Comparison of ENCODE assay signal across 8 cellular contexts in the genomic region with DNA sequence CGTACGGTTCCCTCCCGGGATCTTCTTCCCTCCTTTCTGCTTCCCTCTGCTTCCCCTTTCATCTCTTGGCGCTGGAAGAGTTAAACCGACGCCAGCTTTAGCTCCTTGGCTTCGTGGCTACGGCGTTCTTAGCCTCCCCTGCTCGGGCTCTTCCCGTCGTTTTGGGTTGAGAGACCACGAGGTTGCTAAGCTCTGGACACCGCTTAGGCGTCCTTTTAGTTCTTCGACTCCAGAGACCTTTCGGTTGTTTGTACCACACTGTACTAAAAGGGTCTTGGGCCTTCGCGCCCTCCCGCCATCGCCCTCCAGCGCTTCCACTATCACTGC. TPM values are rescaled to one million over a fixed set of nuclear protein-coding genes. Genes with fewer than 3 reads are reported as not detected.
A peak's percentile ranks its signal among the peaks of the same experiment; 100 is the strongest.
DNase-seq lines count a peak whose midpoint lies in the region; ATAC-seq, FAIRE-seq and TF ChIP-seq lines count a peak whose summit lies in the region.

No MANE protein-coding gene starts in this region.

- H3K4me1 Mint-ChIP-seq in activated T-helper 2 cell treated with anti-CD3 and anti-CD28 coated beads, Interferon-gamma antibody, Interleukin-2, Interleukin-4, amounts not matched to agents 10 μg/mL and 5 μg/mL and 100 μg/mL, durations not matched to agents 14 hours and 24 hours and 36 hours (ENCODE audit: low read depth), result peaks cover 35% of the 10 kb centered on the region

- DNase-seq in AG20443 (ENCODE audit: low spot score) (peak; percentile 33), GM13976 (ENCODE audit: low spot score) (peak; percentile 37), Kasumi-1 (lab: John Stamatoyannopoulos, UW) (peak; percentile 61 to 65), heart left ventricle (peak in 2 of 5 donors; percentile 29 to 37), pancreas (peak in 1 of 6 donors; percentile 30), NK-92 (lab: John Stamatoyannopoulos, UW; ENCODE audit: unreplicated experiment) (no peak)
- DNase-seq in activated T-helper 2 cell treated with anti-CD3 and anti-CD28 coated beads, Interferon-gamma antibody, Interleukin-2, Interleukin-4, amounts not matched to agents 10 μg/mL and 5 μg/mL and 100 μg/mL, durations not matched to agents 14 hours and 24 hours and 36 hours (ENCODE audit: low spot score), result no peak

- peak overlapping the region; percentile 100 for H3K27ac Mint-ChIP-seq in activated T-helper 2 cell treated with anti-CD3 and anti-CD28 coated beads, Interferon-gamma antibody, Interleukin-2, Interleukin-4, amounts not matched to agents 10 μg/mL and 5 μg/mL and 100 μg/mL, durations not matched to agents 14 hours and 24 hours and 36 hours

- H3K36me3 ChIP-seq in heart left ventricle (peaks cover 0 to 40% (median 33%) of the 10 kb centered on the region in 9 donors), pancreas (peaks cover 0 to 2% (median 1%) of the 10 kb centered on the region in 3 donors)

- 0 to 1% (median 0%) methylated on average over 22 of the region's 22 CpGs for WGBS in heart left ventricle, 4 donors
- 0% methylated on average over 22 of the region's 22 CpGs for WGBS in pancreas, 2 donors

- H3K36me3 Mint-ChIP-seq in activated T-helper 2 cell treated with anti-CD3 and anti-CD28 coated beads, Interferon-gamma antibody, Interleukin-2, Interleukin-4, amounts not matched to agents 10 μg/mL and 5 μg/mL and 100 μg/mL, durations not matched to agents 14 hours and 24 hours and 36 hours (ENCODE audit: low read depth), result peaks cover 59% of the 10 kb centered on the region

- peak; percentile 6 to 40 (median 37) for ATAC-seq in heart left ventricle
- ATAC-seq in pancreas, result peak; percentile 28 to 58 (median 45)
- no peak for ATAC-seq in HG03565 (IDR thresholded peaks at IDR 0.05; ENCODE audit: unreplicated experiment)

- in situ Hi-C loops in GM13976 (cut with MboI; ENCODE audit: low sequenced_read_pairs, unreplicated experiment), result no loop called here

- no peak for TF ChIP-seq POLR2A in heart left ventricle (IDR thresholded peaks at IDR 0.05)

- H3K9me3 ChIP-seq in heart left ventricle, result no peaks in the 10 kb centered on the region
- no peaks in the 10 kb centered on the region for H3K9me3 ChIP-seq in pancreas

- peak overlapping the region; percentile 100 for H3K4me3 Mint-ChIP-seq in activated T-helper 2 cell treated with anti-CD3 and anti-CD28 coated beads, Interferon-gamma antibody, Interleukin-2, Interleukin-4, amounts not matched to agents 10 μg/mL and 5 μg/mL and 100 μg/mL, durations not matched to agents 14 hours and 24 hours and 36 hours (ENCODE audit: low read depth)

- H3K27me3 Mint-ChIP-seq in activated T-helper 2 cell treated with anti-CD3 and anti-CD28 coated beads, Interferon-gamma antibody, Interleukin-2, Interleukin-4, amounts not matched to agents 10 μg/mL and 5 μg/mL and 100 μg/mL, durations not matched to agents 14 hours and 24 hours and 36 hours (ENCODE audit: low read depth), result no peaks in the 10 kb centered on the region

- H3K9me3 Mint-ChIP-seq in activated T-helper 2 cell treated with anti-CD3 and anti-CD28 coated beads, Interferon-gamma antibody, Interleukin-2, Interleukin-4, amounts not matched to agents 10 μg/mL and 5 μg/mL and 100 μg/mL, durations not matched to agents 14 hours and 24 hours and 36 hours, result no peaks in the 10 kb centered on the region

- H3K4me3 ChIP-seq in heart left ventricle (peak overlapping the region; percentile 59 to 97 (median 86)), pancreas (peak overlapping the region; percentile 77 to 90 (median 82))

- H3K27me3 ChIP-seq in heart left ventricle, result no peaks in the 10 kb centered on the region
- no peaks in the 10 kb centered on the region for H3K27me3 ChIP-seq in pancreas

- intact Hi-C loops in activated T-helper 2 cell treated with anti-CD3 and anti-CD28 coated beads, Interferon-gamma antibody, Interleukin-2, Interleukin-4, amounts not matched to agents 10 μg/mL and 5 μg/mL and 100 μg/mL, durations not matched to agents 14 hours and 24 hours and 36 hours (cut with micrococcal nuclease), result loop anchor here (5.0 to 10.0 kb wide), 3 partner anchors 80 to 552 kb away; a partner anchor contains a TSS
- intact Hi-C loops in heart left ventricle (cut with DNase I) (loop anchor here in 6 of 10 donors (1.0 to 10.0 kb wide), 6 partner anchors 16 to 670 kb away; a partner anchor contains a TSS), pancreas (cut with DNase I) (no loop called here)

- no peak for TF ChIP-seq CTCF in GM13976 (IDR thresholded peaks at IDR 0.05; ENCODE audit: borderline replicate concordance, control extremely low read depth, extremely low read depth, insufficient read depth, missing control alignments)
- no peak for TF ChIP-seq CTCF in heart left ventricle (IDR thresholded peaks at IDR 0.05)
- no peak for TF ChIP-seq CTCF in pancreas (IDR thresholded peaks at IDR 0.05)

- FAIRE-seq in pancreas (lab: Jason Lieb, UNC), result no peak

- H3K27ac ChIP-seq in heart left ventricle (peak overlapping the region; percentile 91 to 99 (median 96)), pancreas (peak overlapping the region; percentile 74 to 90 (median 87))

- H3K4me1 ChIP-seq in heart left ventricle (peaks cover 0 to 57% (median 32%) of the 10 kb centered on the region in 12 donors), pancreas (peaks cover 0 to 25% (median 16%) of the 10 kb centered on the region in 3 donors)

RNA-seq across cellular contexts. Expression of a gene that starts 0.5 kb away (rescaled TPM):
- total RNA-seq in activated T-helper 2 cell treated with anti-CD3 and anti-CD28 coated beads, Interferon-gamma antibody, Interleukin-2, Interleukin-4, amounts not matched to agents 10 μg/mL and 5 μg/mL and 100 μg/mL, durations not matched to agents 14 hours and 24 hours and 36 hours, result 101 and 104 TPM in 2 replicates
- total RNA-seq in heart left ventricle (10 to 100 TPM; 24.5 to 51.7 (median 44.2) TPM), pancreas (10 to 100 TPM; 13.6 to 30.0 (median 25.8) TPM)
- polyA plus RNA-seq in heart left ventricle (10 to 100 TPM in 1 of 2 donors, 1 to 10 TPM in 1; 4.8 to 15.3 TPM), pancreas (1 to 10 TPM; 3.8 to 5.6 TPM)

RNA-seq across cellular contexts. Expression of a gene that starts 0.8 kb away (rescaled TPM):
- 77.3 and 78.6 TPM in 2 replicates for total RNA-seq in activated T-helper 2 cell treated with anti-CD3 and anti-CD28 coated beads, Interferon-gamma antibody, Interleukin-2, Interleukin-4, amounts not matched to agents 10 μg/mL and 5 μg/mL and 100 μg/mL, durations not matched to agents 14 hours and 24 hours and 36 hours
- total RNA-seq in heart left ventricle (1,000 to 10,000 TPM in 2 of 9 donors, 100 to 1,000 TPM in 7; 295 to 1,551 (median 438) TPM), pancreas (10 to 100 TPM; 26.1 to 53.6 (median 41.8) TPM)
- polyA plus RNA-seq in heart left ventricle (1,000 to 10,000 TPM in 1 of 2 donors, 100 to 1,000 TPM in 1; 719 to 4,751 TPM), pancreas (100 to 1,000 TPM; 405 to 447 TPM)

RNA-seq across cellular contexts. Expression of a gene that starts 15.9 kb away (rescaled TPM):
- 31.1 and 35.9 TPM in 2 replicates for total RNA-seq in activated T-helper 2 cell treated with anti-CD3 and anti-CD28 coated beads, Interferon-gamma antibody, Interleukin-2, Interleukin-4, amounts not matched to agents 10 μg/mL and 5 μg/mL and 100 μg/mL, durations not matched to agents 14 hours and 24 hours and 36 hours
- total RNA-seq in heart left ventricle (10 to 100 TPM; 11.0 to 27.1 (median 16.3) TPM), pancreas (10 to 100 TPM in 4 of 6 donors, 1 to 10 TPM in 2; 8.0 to 20.1 (median 12.3) TPM)
- polyA plus RNA-seq in heart left ventricle (10 to 100 TPM in 1 of 2 donors, 1 to 10 TPM in 1; 10.0 to 10.6 TPM), pancreas (10 to 100 TPM; 13.3 to 34.0 TPM)

Comparison
In these comparisons a context has a peak if more than half of its experiments do, and no peak if none do; other contexts are left out.
1. DNase-seq: peak in AG20443 (single experiment), GM13976 (single experiment) and Kasumi-1 (2 of 2); none in activated T-helper 2 cell treated with anti-CD3 and anti-CD28 coated beads, Interferon-gamma antibody, Interleukin-2, Interleukin-4, amounts not matched to agents 10 μg/mL and 5 μg/mL and 100 μg/mL, durations not matched to agents 14 hours and 24 hours and 36 hours (single experiment) and NK-92 (single experiment).
2. intact Hi-C loops: an anchor here in activated T-helper 2 cell treated with anti-CD3 and anti-CD28 coated beads, Interferon-gamma antibody, Interleukin-2, Interleukin-4, amounts not matched to agents 10 μg/mL and 5 μg/mL and 100 μg/mL, durations not matched to agents 14 hours and 24 hours and 36 hours (5.0 to 10.0 kb wide) and heart left ventricle (1.0 to 10.0 kb wide); none called in pancreas.